In the genomic region with DNA sequence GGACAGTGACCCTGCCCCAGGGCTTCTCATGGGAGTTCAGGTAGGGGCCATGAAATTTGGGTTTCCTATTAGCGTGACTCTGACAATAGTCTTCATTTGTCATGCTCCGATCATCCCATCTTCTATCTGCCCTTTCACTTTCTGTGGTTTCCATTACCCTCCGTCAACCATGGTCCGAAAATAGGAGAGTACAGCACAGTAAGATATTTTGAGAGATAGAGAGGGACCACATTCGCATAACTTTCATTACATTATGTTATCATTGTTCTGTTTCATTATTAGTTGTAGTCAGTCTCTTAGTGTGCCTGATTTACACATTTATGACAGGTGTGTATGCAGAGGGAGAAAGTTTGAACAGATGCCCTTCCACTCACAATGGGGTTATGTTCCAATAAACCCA, we compare ENCODE assay signal across 23 cellular contexts.
DNase-seq lines count a peak whose midpoint lies in the region; ATAC-seq and FAIRE-seq lines count a peak whose summit lies in the region.
"Had no signal": no experiment of that assay in that cellular context is flagged by ENCODE, and none has a peak within 500 bp of the region (broad histone marks: within the 10 kb centered on the region; RNA-seq: fewer than 3 reads in every experiment).

No MANE protein-coding gene starts in this region.

- no peak overlapping the region for H3K27ac ChIP-seq in right cardiac atrium (ENCODE audit: low read length)
- H3K27ac ChIP-seq: body of pancreas, gastrocnemius medialis, thyroid gland had no signal

- peak; percentile 39 for FAIRE-seq in GM19239 (lab: Jason Lieb, UNC)

- peak; percentile 80 for ATAC-seq in GM21619 (IDR thresholded peaks at IDR 0.05; ENCODE audit: unreplicated experiment)
- ATAC-seq in HG03139 (IDR thresholded peaks at IDR 0.05; ENCODE audit: unreplicated experiment): peak; percentile 62
- ATAC-seq in right cardiac atrium: no peak
- ATAC-seq: body of pancreas, gastrocnemius medialis, left ventricle myocardium superior had no signal

- WGBS in right cardiac atrium: 97% methylated on average over 5 of the region's 5 CpGs

- DNase-seq in GM19239 (ENCODE audit: insufficient read length, low spot score) (no peak), myocyte (ENCODE audit: low read depth) (peak; percentile 68), NCI-H82 treated with DMSO at 0.1 percent for 48 hours (lab: John Stamatoyannopoulos, UW; ENCODE audit: unreplicated experiment) (no peak), right cardiac atrium (no peak), HuH-7.5 (ENCODE audit: low spot score) (no peak), NCI-H345 (lab: John Stamatoyannopoulos, UW) (no peak)
- DNase-seq: activated CD4-positive, alpha-beta T cell treated with anti-CD3 and anti-CD28 coated beads for 48 hours; body of pancreas; Caco-2; cortex of kidney; gastrocnemius medialis; HFFc6; IMR-90; left ventricle myocardium superior; MV-4-11; NCI-H2029 treated with DMSO at 0.1 percent for 48 hours; NCI-H526; stimulated activated CD4-positive, alpha-beta T cell treated with anti-CD3 and anti-CD28 coated beads, Interleukin-4, amount 100 ng/mL, for 1 hour; stimulated activated CD8-positive, alpha-beta memory T cell treated with anti-CD3 and anti-CD28 coated beads, Interleukin-4, amount 100 ng/mL, for 48 hours; T-helper 9 cell; thyroid gland had no signal

- H3K9me3 ChIP-seq in right cardiac atrium (ENCODE audit: control insufficient read depth, low read length): no peaks in the 10 kb centered on the region
- H3K9me3 ChIP-seq: Caco-2, gastrocnemius medialis, thyroid gland had no signal

- no peak overlapping the region for H3K4me3 ChIP-seq in right cardiac atrium (ENCODE audit: low read length)
- H3K4me3 ChIP-seq: body of pancreas, gastrocnemius medialis, thyroid gland had no signal

- no peaks in the 10 kb centered on the region for H3K27me3 ChIP-seq in right cardiac atrium (ENCODE audit: control insufficient read depth, insufficient read depth)
- H3K27me3 ChIP-seq: body of pancreas, gastrocnemius medialis, thyroid gland had no signal

- H3K4me1 ChIP-seq in right cardiac atrium (ENCODE audit: control insufficient read depth, insufficient read depth, low read length): no peaks in the 10 kb centered on the region
- H3K4me1 ChIP-seq: body of pancreas, Caco-2, gastrocnemius medialis had no signal

- intact Hi-C loops in right cardiac atrium (cut with DNase I): no loop called here

Comparison
In these comparisons a context has a peak if more than half of its experiments do, and no peak if none do; other contexts are left out.
1. ATAC-seq: peak in GM21619 (single experiment) and HG03139 (single experiment); none in right cardiac atrium (0 of 2).